19 cellular contexts compared by ENCODE assay signal in genomic region chr5:178385472-178385853, GRCh38.
A peak's percentile ranks its signal among the peaks of the same experiment; 100 is the strongest.
DNase-seq lines count a peak whose midpoint lies in the region; ATAC-seq and TF ChIP-seq lines count a peak whose summit lies in the region.
"Had no signal": no experiment of that assay in that cellular context is flagged by ENCODE, and none has a peak within 500 bp of the region (broad histone marks: within the 10 kb centered on the region; RNA-seq: fewer than 3 reads in every experiment).

No MANE protein-coding gene starts in this region.

- no peak for TF ChIP-seq POLR2A in sigmoid colon (IDR thresholded peaks at IDR 0.05)

- H3K27me3 Mint-ChIP-seq in activated CD8-positive, alpha-beta T cell treated with anti-CD3 and anti-CD28 coated beads for 36 hours = peaks cover 2% of the 10 kb centered on the region
- no peaks in the 10 kb centered on the region for H3K27me3 Mint-ChIP-seq in activated CD8-positive, alpha-beta T cell treated with anti-CD3 and anti-CD28 coated beads, Interleukin-2, amount 10 ng/mL, durations not matched to agents 7 days and 5 days (ENCODE audit: low read depth)
- no peaks in the 10 kb centered on the region for H3K27me3 Mint-ChIP-seq in activated CD4-positive, alpha-beta memory T cell treated with anti-CD3 and anti-CD28 coated beads, Interleukin-2, amount 10 ng/mL, durations not matched to agents 7 days and 5 days

- H3K4me3 ChIP-seq in fibroblast of mammary gland (ENCODE audit: control insufficient read depth, low read depth, low read length) = no peak overlapping the region
- no peak overlapping the region for H3K4me3 ChIP-seq in sigmoid colon
- no peak overlapping the region for H3K4me3 ChIP-seq in effector memory CD4-positive, alpha-beta T cell (ENCODE audit: insufficient read depth, low read depth, low read length, poor library complexity, severe bottlenecking)
- H3K4me3 ChIP-seq: adrenal gland, esophagus muscularis mucosa, hepatocyte, lung, SJSA1, skin epidermis had no signal

- no peak for TF ChIP-seq CTCF in activated CD8-positive, alpha-beta T cell treated with anti-CD3 and anti-CD28 coated beads for 36 hours (IDR thresholded peaks at IDR 0.05)
- no peak for TF ChIP-seq CTCF in fibroblast of mammary gland (conservative IDR thresholded peaks at IDR 0.05; ENCODE audit: control insufficient read depth, insufficient read depth, low read depth, low read length)
- no peak for TF ChIP-seq CTCF in sigmoid colon (IDR thresholded peaks at IDR 0.05)

- H3K4me3 Mint-ChIP-seq in activated CD8-positive, alpha-beta T cell treated with anti-CD3 and anti-CD28 coated beads for 36 hours = no peak overlapping the region
- no peak overlapping the region for H3K4me3 Mint-ChIP-seq in activated CD8-positive, alpha-beta T cell treated with anti-CD3 and anti-CD28 coated beads, Interleukin-2, amount 10 ng/mL, durations not matched to agents 7 days and 5 days
- no peak overlapping the region for H3K4me3 Mint-ChIP-seq in activated CD4-positive, alpha-beta memory T cell treated with anti-CD3 and anti-CD28 coated beads, Interleukin-2, amount 10 ng/mL, durations not matched to agents 7 days and 5 days

- CTCF ChIA-PET in activated CD8-positive, alpha-beta T cell treated with anti-CD3 and anti-CD28 coated beads for 36 hours (lab: Charles Lee) = interaction anchor here (0.8 kb wide), 1 partner anchor 105 kb away, joined by 4 read pairs; no protein-coding TSS in a partner anchor
- CTCF ChIA-PET in activated CD8-positive, alpha-beta T cell treated with anti-CD3 and anti-CD28 coated beads, Interleukin-2, amount 10 ng/mL, durations not matched to agents 7 days and 5 days (lab: Charles Lee) = no interaction called here
- CTCF ChIA-PET in activated CD4-positive, alpha-beta memory T cell treated with anti-CD3 and anti-CD28 coated beads, Interleukin-2, amount 10 ng/mL, durations not matched to agents 7 days and 5 days (lab: Charles Lee) = no interaction called here

- TF ChIP-seq EP300 in sigmoid colon (IDR thresholded peaks at IDR 0.05) = no peak

- peaks cover 0 to 8% (median 4%) of the 10 kb centered on the region in 4 donors for H3K4me1 ChIP-seq in sigmoid colon
- no peaks in the 10 kb centered on the region for H3K4me1 ChIP-seq in effector memory CD4-positive, alpha-beta T cell (ENCODE audit: control insufficient read depth, insufficient read depth, low read length, poor library complexity, severe bottlenecking)
- H3K4me1 ChIP-seq: adrenal gland, Caco-2, SJSA1 had no signal

- ATAC-seq in activated CD8-positive, alpha-beta T cell treated with anti-CD3 and anti-CD28 coated beads for 36 hours = peak; percentile 67
- no peak for ATAC-seq in activated CD8-positive, alpha-beta T cell treated with anti-CD3 and anti-CD28 coated beads, Interleukin-2, amount 10 ng/mL, durations not matched to agents 7 days and 5 days

- H3K36me3 ChIP-seq in sigmoid colon = no peaks in the 10 kb centered on the region
- H3K36me3 ChIP-seq in effector memory CD4-positive, alpha-beta T cell (ENCODE audit: control insufficient read depth, insufficient read depth, low read length) = no peaks in the 10 kb centered on the region
- H3K36me3 ChIP-seq: adrenal gland, esophagus muscularis mucosa, SJSA1 had no signal

- peak; percentile 22 for DNase-seq in activated CD8-positive, alpha-beta T cell treated with anti-CD3 and anti-CD28 coated beads for 36 hours
- no peak for DNase-seq in activated CD8-positive, alpha-beta T cell treated with anti-CD3 and anti-CD28 coated beads, Interleukin-2, amount 10 ng/mL, durations not matched to agents 7 days and 5 days
- DNase-seq in MV-4-11 (lab: John Stamatoyannopoulos, UW) = peak; percentile 58
- peak; percentile 8 for DNase-seq in fibroblast of mammary gland (ENCODE audit: low read depth)
- DNase-seq in sigmoid colon = peak; percentile 28
- DNase-seq in T-helper 9 cell = no peak
- no peak for DNase-seq in effector memory CD4-positive, alpha-beta T cell
- DNase-seq in activated CD4-positive, alpha-beta memory T cell treated with anti-CD3 and anti-CD28 coated beads, Interleukin-2, amount 10 ng/mL, durations not matched to agents 7 days and 5 days = no peak
- DNase-seq: adrenal gland, Caco-2, NCI-H2029, occipital lobe, substantia nigra had no signal

- H3K27ac ChIP-seq in sigmoid colon = no peak overlapping the region
- H3K27ac ChIP-seq in effector memory CD4-positive, alpha-beta T cell (ENCODE audit: insufficient read depth, low read length, poor library complexity, severe bottlenecking) = no peak overlapping the region
- H3K27ac ChIP-seq: adrenal gland, esophagus muscularis mucosa, hepatocyte, SJSA1, skin epidermis, VCaP had no signal

- intact Hi-C loops in activated CD8-positive, alpha-beta T cell treated with anti-CD3 and anti-CD28 coated beads for 36 hours (cut with micrococcal nuclease) = no loop called here
- intact Hi-C loops in sigmoid colon (cut with DNase I) = no loop called here

- WGBS in sigmoid colon, 2 donors = 57 to 66% methylated on average over 13 of the region's 13 CpGs

- no peak overlapping the region for H3K27ac Mint-ChIP-seq in activated CD8-positive, alpha-beta T cell treated with anti-CD3 and anti-CD28 coated beads for 36 hours
- H3K27ac Mint-ChIP-seq in activated CD8-positive, alpha-beta T cell treated with anti-CD3 and anti-CD28 coated beads, Interleukin-2, amount 10 ng/mL, durations not matched to agents 7 days and 5 days = no peak overlapping the region
- H3K27ac Mint-ChIP-seq in activated CD4-positive, alpha-beta memory T cell treated with anti-CD3 and anti-CD28 coated beads, Interleukin-2, amount 10 ng/mL, durations not matched to agents 7 days and 5 days = no peak overlapping the region

- H3K9me3 Mint-ChIP-seq in activated CD8-positive, alpha-beta T cell treated with anti-CD3 and anti-CD28 coated beads for 36 hours = no peaks in the 10 kb centered on the region
- no peaks in the 10 kb centered on the region for H3K9me3 Mint-ChIP-seq in activated CD8-positive, alpha-beta T cell treated with anti-CD3 and anti-CD28 coated beads, Interleukin-2, amount 10 ng/mL, durations not matched to agents 7 days and 5 days (ENCODE audit: insufficient read depth)
- no peaks in the 10 kb centered on the region for H3K9me3 Mint-ChIP-seq in activated CD4-positive, alpha-beta memory T cell treated with anti-CD3 and anti-CD28 coated beads, Interleukin-2, amount 10 ng/mL, durations not matched to agents 7 days and 5 days

- H3K27me3 ChIP-seq in sigmoid colon = peaks cover 0 to 64% (median 9%) of the 10 kb centered on the region in 3 donors
- H3K27me3 ChIP-seq in effector memory CD4-positive, alpha-beta T cell (replicated peaks; ENCODE audit: control insufficient read depth, insufficient read depth, low read length, poor library complexity, severe bottlenecking) = no peaks in the 10 kb centered on the region
- H3K27me3 ChIP-seq: adrenal gland, hepatocyte, SJSA1 had no signal

- H3K9me3 ChIP-seq in sigmoid colon = no peaks in the 10 kb centered on the region
- H3K9me3 ChIP-seq in effector memory CD4-positive, alpha-beta T cell (ENCODE audit: control insufficient read depth, low read length) = no peaks in the 10 kb centered on the region
- H3K9me3 ChIP-seq: adrenal gland, Caco-2, esophagus muscularis mucosa had no signal

- no peaks in the 10 kb centered on the region for H3K4me1 Mint-ChIP-seq in activated CD8-positive, alpha-beta T cell treated with anti-CD3 and anti-CD28 coated beads for 36 hours (ENCODE audit: low read depth)
- H3K4me1 Mint-ChIP-seq in activated CD8-positive, alpha-beta T cell treated with anti-CD3 and anti-CD28 coated beads, Interleukin-2, amount 10 ng/mL, durations not matched to agents 7 days and 5 days (ENCODE audit: low read depth) = no peaks in the 10 kb centered on the region
- no peaks in the 10 kb centered on the region for H3K4me1 Mint-ChIP-seq in activated CD4-positive, alpha-beta memory T cell treated with anti-CD3 and anti-CD28 coated beads, Interleukin-2, amount 10 ng/mL, durations not matched to agents 7 days and 5 days

- no peaks in the 10 kb centered on the region for H3K36me3 Mint-ChIP-seq in activated CD8-positive, alpha-beta T cell treated with anti-CD3 and anti-CD28 coated beads for 36 hours (ENCODE audit: low read depth)
- H3K36me3 Mint-ChIP-seq in activated CD8-positive, alpha-beta T cell treated with anti-CD3 and anti-CD28 coated beads, Interleukin-2, amount 10 ng/mL, durations not matched to agents 7 days and 5 days (ENCODE audit: low read depth) = no peaks in the 10 kb centered on the region
- no peaks in the 10 kb centered on the region for H3K36me3 Mint-ChIP-seq in activated CD4-positive, alpha-beta memory T cell treated with anti-CD3 and anti-CD28 coated beads, Interleukin-2, amount 10 ng/mL, durations not matched to agents 7 days and 5 days (ENCODE audit: low read depth)

- POLR2A ChIA-PET in activated CD8-positive, alpha-beta T cell treated with anti-CD3 and anti-CD28 coated beads for 36 hours (lab: Charles Lee) = no interaction called here
- POLR2A ChIA-PET in activated CD8-positive, alpha-beta T cell treated with anti-CD3 and anti-CD28 coated beads, Interleukin-2, amount 10 ng/mL, durations not matched to agents 7 days and 5 days (lab: Charles Lee) = no interaction called here
- POLR2A ChIA-PET in activated CD4-positive, alpha-beta memory T cell treated with anti-CD3 and anti-CD28 coated beads, Interleukin-2, amount 10 ng/mL, durations not matched to agents 7 days and 5 days (lab: Charles Lee) = no interaction called here

Comparison
In these comparisons a context has a peak if more than half of its experiments do, and no peak if none do; other contexts are left out.
1. DNase-seq: peak in activated CD8-positive, alpha-beta T cell treated with anti-CD3 and anti-CD28 coated beads for 36 hours (single experiment), MV-4-11 (single experiment), fibroblast of mammary gland (single experiment) and sigmoid colon (single experiment); none in activated CD8-positive, alpha-beta T cell treated with anti-CD3 and anti-CD28 coated beads, Interleukin-2, amount 10 ng/mL, durations not matched to agents 7 days and 5 days (single experiment), T-helper 9 cell (single experiment), effector memory CD4-positive, alpha-beta T cell (0 of 3) and activated CD4-positive, alpha-beta memory T cell treated with anti-CD3 and anti-CD28 coated beads, Interleukin-2, amount 10 ng/mL, durations not matched to agents 7 days and 5 days (single experiment).